Comparison of ENCODE assay signal across 8 cellular contexts in genomic region chr4:153750197-153750817, GRCh38. TPM values are rescaled to one million over a fixed set of nuclear protein-coding genes. Genes with fewer than 3 reads are reported as not detected.
DNase-seq lines count a peak whose midpoint lies in the region; ATAC-seq lines count a peak whose summit lies in the region.

No MANE protein-coding gene starts in this region.

- CTCF ChIA-PET in activated naive CD4-positive, alpha-beta T cell treated with anti-CD3 and anti-CD28 coated beads for 36 hours (lab: Charles Lee): interaction anchor here (0.6 to 3.9 kb wide), 32 partner anchors 11 to 580 kb away, joined by 3 to 47 read pairs (median 4); partner anchors contain the start of gene MND1

- H3K27ac Mint-ChIP-seq in activated naive CD4-positive, alpha-beta T cell treated with anti-CD3 and anti-CD28 coated beads for 36 hours: no peak overlapping the region

- no peaks in the 10 kb centered on the region for H3K27me3 Mint-ChIP-seq in activated naive CD4-positive, alpha-beta T cell treated with anti-CD3 and anti-CD28 coated beads for 36 hours (ENCODE audit: low read depth)

- intact Hi-C loops in activated naive CD4-positive, alpha-beta T cell treated with anti-CD3 and anti-CD28 coated beads for 36 hours (cut with micrococcal nuclease): loop anchor here (1.0 to 5.0 kb wide), 7 partner anchors 99 to 663 kb away; partner anchors contain the start of gene MND1
- intact Hi-C loops in Right ventricle myocardium superior (cut with DNase I): no loop called here

- peak; percentile 82 for DNase-seq in DMS53 (lab: John Stamatoyannopoulos, UW)
- DNase-seq in LHCN-M2 (ENCODE audit: low read depth): peak; percentile 79
- peak; percentile 59 for DNase-seq in SK-N-DZ (ENCODE audit: low spot score)
- peak; percentile 87 for DNase-seq in activated naive CD4-positive, alpha-beta T cell treated with anti-CD3 and anti-CD28 coated beads for 36 hours
- no peak for DNase-seq in Right ventricle myocardium superior
- DNase-seq in putamen (ENCODE audit: low spot score): peak; percentile 75

- H3K4me3 Mint-ChIP-seq in activated naive CD4-positive, alpha-beta T cell treated with anti-CD3 and anti-CD28 coated beads for 36 hours: no peak overlapping the region

- no peaks in the 10 kb centered on the region for H3K9me3 Mint-ChIP-seq in activated naive CD4-positive, alpha-beta T cell treated with anti-CD3 and anti-CD28 coated beads for 36 hours

- ATAC-seq in GM21619 (IDR thresholded peaks at IDR 0.05; ENCODE audit: unreplicated experiment): peak; percentile 91
- ATAC-seq in Right ventricle myocardium superior (ENCODE audit: poor library complexity): peak; percentile 79
- ATAC-seq in GM19452 (IDR thresholded peaks at IDR 0.05; ENCODE audit: unreplicated experiment): no peak

- peaks cover 11% of the 10 kb centered on the region for H3K4me1 Mint-ChIP-seq in activated naive CD4-positive, alpha-beta T cell treated with anti-CD3 and anti-CD28 coated beads for 36 hours (ENCODE audit: low read depth)

- peaks cover 2% of the 10 kb centered on the region for H3K36me3 Mint-ChIP-seq in activated naive CD4-positive, alpha-beta T cell treated with anti-CD3 and anti-CD28 coated beads for 36 hours (ENCODE audit: low read depth)

RNA-seq across cellular contexts. Expression of gene RNF175, which starts 9.5 kb away (rescaled TPM):
- total RNA-seq in LHCN-M2 (2014; rRNA removed): not detected in 2 replicates
- not detected for polyA plus RNA-seq in LHCN-M2 (2012)
- not detected in 2 replicates for polyA plus RNA-seq in SK-N-DZ (2014; cell fraction: cytosol; rRNA removed)
- 0.21 TPM in 1 of 2 replicates, not detected in the other for polyA plus RNA-seq in SK-N-DZ (2014; cell fraction: nucleus; rRNA removed)
- total RNA-seq in activated naive CD4-positive, alpha-beta T cell treated with anti-CD3 and anti-CD28 coated beads for 36 hours: 1 to 10 TPM; 1.4 to 1.5 TPM
- 0.38 TPM for total RNA-seq in Right ventricle myocardium superior

RNA-seq across cellular contexts. Expression of gene SFRP2, which starts 38.6 kb away (rescaled TPM):
- total RNA-seq in LHCN-M2 (2014; rRNA removed) (not detected in 2 replicates), Right ventricle myocardium superior (not detected)
- not detected for polyA plus RNA-seq in LHCN-M2 (2012)
- not detected in 2 replicates for polyA plus RNA-seq in SK-N-DZ (2014; cell fraction: cytosol; rRNA removed)
- not detected in 2 replicates for polyA plus RNA-seq in SK-N-DZ (2014; cell fraction: nucleus; rRNA removed)
- not detected for total RNA-seq in activated naive CD4-positive, alpha-beta T cell treated with anti-CD3 and anti-CD28 coated beads for 36 hours
